8 cellular contexts compared by ENCODE assay signal in the genomic region with DNA sequence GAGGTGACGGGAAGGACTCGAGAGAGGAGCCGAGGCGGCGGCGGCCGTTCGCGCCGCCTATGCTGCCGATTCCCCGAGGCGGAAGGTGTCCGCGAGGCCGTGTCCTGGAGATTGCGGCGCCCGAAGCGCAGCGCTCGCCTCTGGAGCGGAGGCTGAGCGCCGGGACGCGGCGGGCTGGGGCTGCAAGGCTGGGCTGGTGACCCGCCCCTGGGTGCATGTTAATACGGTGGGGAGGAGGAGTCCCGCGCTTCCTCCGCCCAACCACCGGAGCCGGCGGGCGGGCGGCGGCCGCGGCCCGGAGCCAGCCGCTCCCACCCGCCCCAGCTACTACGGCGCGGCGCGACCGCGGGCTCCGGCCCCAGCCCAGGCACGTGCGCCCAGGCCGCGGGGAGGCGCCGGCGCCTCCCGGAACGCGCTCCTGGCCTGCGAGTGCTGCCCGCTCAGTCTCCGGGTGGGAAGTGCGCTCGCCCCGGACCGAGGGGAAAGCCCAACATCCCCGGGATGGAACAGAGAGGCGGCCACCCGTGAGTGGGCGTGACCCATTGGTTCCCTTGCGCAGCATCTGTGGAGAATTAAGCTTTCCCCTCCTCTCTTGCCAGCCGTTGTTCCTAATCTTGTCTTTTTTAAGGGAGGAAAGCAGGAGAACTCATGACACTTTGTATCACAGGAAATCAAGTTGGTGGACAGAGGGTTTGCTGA. TPM values are rescaled to one million over a fixed set of nuclear protein-coding genes. Genes with fewer than 3 reads are reported as not detected.
DNase-seq lines count a peak whose midpoint lies in the region; ATAC-seq and TF ChIP-seq lines count a peak whose summit lies in the region.

A gene (minus strand): TSS at position 195 of the 699 bp plus-strand sequence.

- peaks cover 67% of the 10 kb centered on the region for H3K27me3 Mint-ChIP-seq in nephron (ENCODE audit: low read depth)

- no peaks in the 10 kb centered on the region for H3K36me3 Mint-ChIP-seq in nephron (ENCODE audit: low read depth)

- peak within 1 kb of the TSS; percentile 13 for H3K4me3 ChIP-seq in epithelial cell of esophagus (ENCODE audit: low read length)

- peak; percentile 63 for ATAC-seq in GM19351 (IDR thresholded peaks at IDR 0.05; ENCODE audit: unreplicated experiment)
- ATAC-seq in HG03460 (IDR thresholded peaks at IDR 0.05; ENCODE audit: unreplicated experiment): no peak

- H3K4me3 Mint-ChIP-seq in nephron: peak within 1 kb of the TSS; percentile 83 to 88 (median 86)

- no peak for TF ChIP-seq CTCF in epithelial cell of esophagus (IDR thresholded peaks at IDR 0.05; ENCODE audit: insufficient read depth, low read depth, low read length, missing control alignments)
- TF ChIP-seq CTCF in nephron (IDR thresholded peaks at IDR 0.05; ENCODE audit: unreplicated experiment in 3 of 3): no peak

- H3K4me1 Mint-ChIP-seq in nephron: peaks cover 19% of the 10 kb centered on the region

- no peaks in the 10 kb centered on the region for H3K9me3 Mint-ChIP-seq in nephron

- DNase-seq in COLO668 (lab: John Stamatoyannopoulos, UW; ENCODE audit: unreplicated experiment) (peak; percentile 96), NCI-H2171 treated with DMSO at 0.1 percent for 48 hours (lab: John Stamatoyannopoulos, UW) (peak; percentile 59), epithelial cell of esophagus (ENCODE audit: low read depth) (peak; percentile 44), ureter (ENCODE audit: low spot score) (no peak), HPDE6-E6E7 (ENCODE audit: extremely low spot score) (no peak)

- peak within 1 kb of the TSS in 2 of 3 experiments; percentile 31 to 59 for H3K27ac Mint-ChIP-seq in nephron

RNA-seq across cellular contexts. Expression of the gene that starts here (rescaled TPM):
- total RNA-seq in ureter: 0.52 TPM

Comparison
In these comparisons a context has a peak if more than half of its experiments do, and no peak if none do; other contexts are left out.
1. DNase-seq: peak in COLO668 (single experiment), NCI-H2171 treated with DMSO at 0.1 percent for 48 hours (single experiment) and epithelial cell of esophagus (single experiment); none in ureter (single experiment) and HPDE6-E6E7 (single experiment).